In the genomic region with DNA sequence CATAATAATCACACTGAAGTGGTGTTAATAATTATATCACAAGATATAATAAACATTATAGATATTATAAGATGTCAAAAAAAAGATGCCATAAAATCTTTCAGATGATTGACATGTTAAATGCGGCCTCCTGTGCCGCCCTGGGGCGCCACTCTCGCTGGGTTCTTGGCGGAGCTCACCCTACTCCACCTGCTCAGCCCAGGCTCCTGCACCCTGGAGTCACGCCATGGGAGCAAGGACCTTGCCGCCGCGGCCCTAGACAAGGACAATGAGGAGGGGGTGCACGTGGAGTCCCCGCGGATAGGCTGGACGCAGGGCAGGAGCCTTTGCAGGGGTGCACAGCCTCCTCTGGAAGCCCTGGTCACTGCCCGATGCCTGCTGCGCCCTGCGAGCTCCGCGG, we compare ENCODE assay signal across 8 cellular contexts.
DNase-seq lines count a peak whose midpoint lies in the region; ATAC-seq, FAIRE-seq and TF ChIP-seq lines count a peak whose summit lies in the region.
"Not testable (repeated sequence)": the region's sequence is repeated elsewhere in the genome, so short reads cannot be mapped to it uniquely, and the experiment has no call there.

No MANE protein-coding gene starts in this region.

- TF ChIP-seq RAD21 in K562 (CRISPR knock-in tag; conservative IDR thresholded peaks at IDR 0.05 in 1 of 2, IDR thresholded peaks at IDR 0.05 in 1 of 2) = not testable (repeated sequence)

- CTCF ChIA-PET in K562 (lab: Yijun Ruan, JAX; ENCODE audit: low intra/inter-chr PET ratio) = not testable (repeated sequence)

- not testable (repeated sequence) for H3K9ac ChIP-seq in K562 (ENCODE audit: insufficient read depth in 1 of 2, low read depth in 2 of 2, low read length in 2 of 2); neuronal stem cell (ENCODE audit: low read depth, low read length, poor library complexity)

- H3K27me3 ChIP-seq in RWPE2 (ENCODE audit: insufficient read depth, poor library complexity, severe bottlenecking); K562 (ENCODE audit: control insufficient read depth in 2 of 2, insufficient read depth in 2 of 2, low read length in 2 of 2); esophagus muscularis mucosa; neuronal stem cell (ENCODE audit: control insufficient read depth in 3 of 3, insufficient read depth in 3 of 3, low read depth in 1 of 3, low read length in 3 of 3); upper lobe of right lung: not testable (repeated sequence)

- not testable (repeated sequence) for H2BK12ac ChIP-seq in neuronal stem cell (ENCODE audit: low read length)

- H3K4me2 ChIP-seq in K562 (ENCODE audit: insufficient read depth, low read length); neuronal stem cell (ENCODE audit: insufficient read depth, low read length, poor library complexity, severe bottlenecking): not testable (repeated sequence)

- DNase-seq in RWPE2 (ENCODE audit: low spot score) (peak; percentile 56), esophagus muscularis mucosa (ENCODE audit: extremely low spot score) (peak; percentile 74), mesenteric fat pad (ENCODE audit: low spot score) (peak; percentile 90), upper lobe of right lung (peak; percentile 62)
- DNase-seq in activated CD4-positive, alpha-beta T cell treated with anti-CD3 and anti-CD28 coated beads, Interleukin-2, amount 10 ng/mL, durations not matched to agents 24 days and 14 days = peak; percentile 36
- peak; percentile 45 for DNase-seq in activated CD8-positive, alpha-beta memory T cell treated with anti-CD3 and anti-CD28 coated beads for 24 hours
- not testable (repeated sequence) for DNase-seq in K562 (ENCODE audit: extremely low read depth in 1 of 4, low spot score in 3 of 4); neuronal stem cell (ENCODE audit: low spot score)

- H3K36me3 Mint-ChIP-seq in activated CD4-positive, alpha-beta T cell treated with anti-CD3 and anti-CD28 coated beads, Interleukin-2, amount 10 ng/mL, durations not matched to agents 24 days and 14 days (ENCODE audit: low read depth) = not testable (repeated sequence)

- WGBS in K562 (ENCODE audit: insufficient coverage, low coverage, missing lambda C conversion rate) = 0% methylated on average over 12 of the region's 18 CpGs
- 92% methylated on average over 13 of the region's 18 CpGs for WGBS in esophagus muscularis mucosa
- no CpG with 5 or more reads among the region's 18 CpGs for WGBS in neuronal stem cell (ENCODE audit: extremely low coverage in 2 of 2, insufficient read length in 2 of 2, insufficient replicate concordance in 1 of 2), 2 donors

- not testable (repeated sequence) for H4K91ac ChIP-seq in neuronal stem cell (ENCODE audit: low read depth, low read length, poor library complexity)

- not testable (repeated sequence) for H3K79me2 ChIP-seq in K562 (ENCODE audit: control insufficient read depth, insufficient read depth, low read length)

- H2BK120ac ChIP-seq in neuronal stem cell (ENCODE audit: low read depth, low read length) = not testable (repeated sequence)

- FAIRE-seq in K562 (lab: Jason Lieb, UNC) = not testable (repeated sequence)

- H3K9me1 ChIP-seq in K562 (ENCODE audit: control insufficient read depth, insufficient read depth, low read length) = not testable (repeated sequence)

- not testable (repeated sequence) for TF ChIP-seq POLR2A in K562 (conservative IDR thresholded peaks at IDR 0.05); esophagus muscularis mucosa (IDR thresholded peaks at IDR 0.05; ENCODE audit: low read depth)

- not testable (repeated sequence) for H3K27ac ChIP-seq in RWPE2 (ENCODE audit: poor library complexity, severe bottlenecking); K562 (ENCODE audit: extremely low read depth, low read depth, low read length); esophagus muscularis mucosa (replicated peaks in 1 of 4); neuronal stem cell (replicated peaks; ENCODE audit: low read length); upper lobe of right lung

- H3K36me3 ChIP-seq in RWPE2 (ENCODE audit: low read depth); K562 (ENCODE audit: control insufficient read depth, insufficient read depth, low read length); esophagus muscularis mucosa; neuronal stem cell (replicated peaks in 1 of 2; ENCODE audit: control insufficient read depth in 2 of 2, insufficient read depth in 2 of 2, low read length in 2 of 2); upper lobe of right lung: not testable (repeated sequence)

- H2AK5ac ChIP-seq in neuronal stem cell (ENCODE audit: low read depth, low read length) = not testable (repeated sequence)

- TF ChIP-seq EP300 in K562 (IDR thresholded peaks at IDR 0.05; ENCODE audit: low read length); esophagus muscularis mucosa (IDR thresholded peaks at IDR 0.05): not testable (repeated sequence)

- H2BK5ac ChIP-seq in neuronal stem cell (ENCODE audit: low read length) = not testable (repeated sequence)

- H3K4me3 ChIP-seq in RWPE2 (ENCODE audit: severe bottlenecking); K562; esophagus muscularis mucosa; neuronal stem cell (ENCODE audit: low read length in 2 of 2); upper lobe of right lung: not testable (repeated sequence)

- in situ Hi-C loops in K562 (cut with MboI) = loop anchor here (10.0 kb wide), 1 partner anchor 301 kb away; no protein-coding TSS in a partner anchor

- BruUV-seq in K562 (replicated peaks; lab: Mats Ljungman, UMichigan) = not testable (repeated sequence)

- not testable (repeated sequence) for H3K4me3 Mint-ChIP-seq in activated CD4-positive, alpha-beta T cell treated with anti-CD3 and anti-CD28 coated beads, Interleukin-2, amount 10 ng/mL, durations not matched to agents 24 days and 14 days

- not testable (repeated sequence) for TF ChIP-seq CTCF in RWPE2 (IDR thresholded peaks at IDR 0.05; ENCODE audit: poor library complexity, severe bottlenecking); K562 (IDR thresholded peaks at IDR 0.05 in 2 of 3, conservative IDR thresholded peaks at IDR 0.05 in 1 of 3; ENCODE audit: insufficient read depth in 2 of 3, low read depth in 1 of 3, low read length in 3 of 3); esophagus muscularis mucosa (IDR thresholded peaks at IDR 0.05); upper lobe of right lung (IDR thresholded peaks at IDR 0.05)

- not testable (repeated sequence) for H4K20me1 ChIP-seq in K562 (replicated peaks; ENCODE audit: control insufficient read depth, insufficient read depth, low read length)

- H3K14ac ChIP-seq in neuronal stem cell (ENCODE audit: low read length) = not testable (repeated sequence)

- not testable (repeated sequence) for H3K9me3 ChIP-seq in RWPE2 (ENCODE audit: severe bottlenecking); K562 (replicated peaks; ENCODE audit: control insufficient read depth, insufficient read depth, low read depth, low read length); esophagus muscularis mucosa; neuronal stem cell (replicated peaks in 1 of 2; ENCODE audit: control insufficient read depth in 2 of 2, insufficient read depth in 1 of 2, low read depth in 1 of 2, low read length in 2 of 2); upper lobe of right lung

- not testable (repeated sequence) for H4K8ac ChIP-seq in neuronal stem cell (ENCODE audit: low read depth, low read length)

- H3K23ac ChIP-seq in neuronal stem cell (ENCODE audit: low read depth, low read length, poor library complexity) = not testable (repeated sequence)

- POLR2A ChIA-PET in K562 (lab: Yijun Ruan, JAX) = not testable (repeated sequence)

- H3K27me3 Mint-ChIP-seq in activated CD4-positive, alpha-beta T cell treated with anti-CD3 and anti-CD28 coated beads, Interleukin-2, amount 10 ng/mL, durations not matched to agents 24 days and 14 days = not testable (repeated sequence)

- not testable (repeated sequence) for H3K4ac ChIP-seq in neuronal stem cell (ENCODE audit: low read length)

- H3K27ac Mint-ChIP-seq in activated CD4-positive, alpha-beta T cell treated with anti-CD3 and anti-CD28 coated beads, Interleukin-2, amount 10 ng/mL, durations not matched to agents 24 days and 14 days = not testable (repeated sequence)

- peak overlapping the region; percentile 38 for H3K18ac ChIP-seq in neuronal stem cell (ENCODE audit: low read length)

- ATAC-seq in RWPE2 (ENCODE audit: low read depth); K562; upper lobe of right lung: not testable (repeated sequence)

- H2BK15ac ChIP-seq in neuronal stem cell (ENCODE audit: low read length) = not testable (repeated sequence)

- not testable (repeated sequence) for H3K9me3 Mint-ChIP-seq in activated CD4-positive, alpha-beta T cell treated with anti-CD3 and anti-CD28 coated beads, Interleukin-2, amount 10 ng/mL, durations not matched to agents 24 days and 14 days

- intact Hi-C loops in activated CD4-positive, alpha-beta T cell treated with anti-CD3 and anti-CD28 coated beads, Interleukin-2, amount 10 ng/mL, durations not matched to agents 24 days and 14 days (cut with micrococcal nuclease); K562 (cut with micrococcal nuclease); esophagus muscularis mucosa (cut with DNase I); upper lobe of right lung (cut with DNase I): not testable (repeated sequence)

- not testable (repeated sequence) for H3K4me1 Mint-ChIP-seq in activated CD4-positive, alpha-beta T cell treated with anti-CD3 and anti-CD28 coated beads, Interleukin-2, amount 10 ng/mL, durations not matched to agents 24 days and 14 days

- H2AFZ ChIP-seq in K562 (ENCODE audit: low read depth, low read length); neuronal stem cell (ENCODE audit: low read length): not testable (repeated sequence)

- not testable (repeated sequence) for H3K4me1 ChIP-seq in RWPE2 (ENCODE audit: insufficient read depth, poor library complexity, severe bottlenecking); K562 (replicated peaks in 1 of 2; ENCODE audit: control insufficient read depth in 2 of 2, insufficient read depth in 2 of 2, low read length in 2 of 2); esophagus muscularis mucosa; neuronal stem cell (ENCODE audit: control insufficient read depth in 2 of 2, insufficient read depth in 1 of 2, low read depth in 1 of 2, low read length in 2 of 2); upper lobe of right lung

- H3K79me1 ChIP-seq in neuronal stem cell (ENCODE audit: low read depth, low read length) = not testable (repeated sequence)
